8 cellular contexts compared by ENCODE assay signal in genomic region chr10:102917314-102917961, GRCh38. TPM values are rescaled to one million over a fixed set of nuclear protein-coding genes. Genes with fewer than 3 reads are reported as not detected.
A peak's percentile ranks its signal among the peaks of the same experiment; 100 is the strongest.
DNase-seq lines count a peak whose midpoint lies in the region; ATAC-seq and TF ChIP-seq lines count a peak whose summit lies in the region.

No MANE protein-coding gene starts in this region.

- no peaks in the 10 kb centered on the region for H3K36me3 ChIP-seq in GM23338 (ENCODE audit: insufficient read depth)
- no peaks in the 10 kb centered on the region for H3K36me3 ChIP-seq in psoas muscle (ENCODE audit: insufficient read depth in 1 of 2, low read depth in 1 of 2)
- H3K36me3 ChIP-seq in upper lobe of right lung: no peaks in the 10 kb centered on the region

- H3K27me3 ChIP-seq in GM23338 (ENCODE audit: insufficient read depth) (peaks cover 22% of the 10 kb centered on the region), right cardiac atrium (ENCODE audit: control insufficient read depth, insufficient read depth) (no peaks in the 10 kb centered on the region), psoas muscle (ENCODE audit: insufficient read depth in 3 of 3, low read length in 2 of 3) (no peaks in the 10 kb centered on the region), upper lobe of right lung (no peaks in the 10 kb centered on the region)

- H3K27me3 Mint-ChIP-seq in GM23338 (ENCODE audit: insufficient read depth, low read depth, poor library complexity): peaks cover 23% of the 10 kb centered on the region
- H3K27me3 Mint-ChIP-seq in T-helper 1 cell treated with Interleukin-12 subunit alpha and Interleukin-12 subunit beta and Interleukin-4 antibody, amounts not matched to agents 30 μg/mL and 1 μg/mL, for 36 hours (ENCODE audit: low read depth): no peaks in the 10 kb centered on the region

- peak overlapping the region; percentile 81 for H3K4me2 ChIP-seq in GM23338

- H3K4me3 ChIP-seq in GM23338: peak overlapping the region; percentile 88
- peak overlapping the region; percentile 56 for H3K4me3 ChIP-seq in right cardiac atrium (ENCODE audit: low read length)
- H3K4me3 ChIP-seq in psoas muscle: peak overlapping the region; percentile 98
- peak overlapping the region; percentile 93 for H3K4me3 ChIP-seq in upper lobe of right lung

- in situ Hi-C loops in G401 (cut with HindIII; ENCODE audit: low sequenced_read_pairs): no loop called here

- H3K9me2 ChIP-seq in GM23338 (ENCODE audit: insufficient read depth): no peaks in the 10 kb centered on the region

- peaks cover 22% of the 10 kb centered on the region for H3K4me1 ChIP-seq in GM23338 (ENCODE audit: insufficient read depth)
- peaks cover 7% of the 10 kb centered on the region for H3K4me1 ChIP-seq in right cardiac atrium (ENCODE audit: control insufficient read depth, insufficient read depth, low read length)
- peaks cover 34% of the 10 kb centered on the region for H3K4me1 ChIP-seq in psoas muscle
- H3K4me1 ChIP-seq in upper lobe of right lung: peaks cover 21% of the 10 kb centered on the region

- peak overlapping the region; percentile 83 for H3K4me3 Mint-ChIP-seq in GM23338
- H3K4me3 Mint-ChIP-seq in T-helper 1 cell treated with Interleukin-12 subunit alpha and Interleukin-12 subunit beta and Interleukin-4 antibody, amounts not matched to agents 30 μg/mL and 1 μg/mL, for 36 hours: peak overlapping the region; percentile 94

- peaks cover 27% of the 10 kb centered on the region for H3K79me2 ChIP-seq in GM23338 (replicated peaks; ENCODE audit: insufficient read depth)

- H3K4me1 Mint-ChIP-seq in GM23338: peaks cover 29% of the 10 kb centered on the region
- H3K4me1 Mint-ChIP-seq in T-helper 1 cell treated with Interleukin-12 subunit alpha and Interleukin-12 subunit beta and Interleukin-4 antibody, amounts not matched to agents 30 μg/mL and 1 μg/mL, for 36 hours (ENCODE audit: low read depth): peaks cover 43% of the 10 kb centered on the region

- TF ChIP-seq CTCF in GM23338 (conservative IDR thresholded peaks at IDR 0.05; ENCODE audit: low read depth in 2 of 2): peak; percentile 88 to 99
- peak; percentile 98 for TF ChIP-seq CTCF in psoas muscle (IDR thresholded peaks at IDR 0.05)
- peak; percentile 96 for TF ChIP-seq CTCF in upper lobe of right lung (IDR thresholded peaks at IDR 0.05)

- H3F3A ChIP-seq in GM23338 (replicated peaks; ENCODE audit: low read depth): 0 out of 2 replicates have a peak, but pooled peaks cover 6% of the 10 kb centered on the region

- H4K20me1 ChIP-seq in GM23338 (replicated peaks; ENCODE audit: insufficient read depth): peaks cover 5% of the 10 kb centered on the region; the same call in 1 of the 2 replicates

- DNase-seq in G401 (ENCODE audit: low spot score) (peak; percentile 78), GM23338 (ENCODE audit: low spot score) (peak; percentile 91), LHCN-M2 (ENCODE audit: low read depth) (peak; percentile 54), amniotic stem cell (lab: John Stamatoyannopoulos, UW) (peak; percentile 39), right cardiac atrium (peak; percentile 78 to 92 (median 92)), psoas muscle (peak; percentile 79 to 91), upper lobe of right lung (peak; percentile 92)

- H2AFZ ChIP-seq in GM23338: peak overlapping the region; percentile 99

- no peaks in the 10 kb centered on the region for H3K9me3 Mint-ChIP-seq in GM23338
- H3K9me3 Mint-ChIP-seq in T-helper 1 cell treated with Interleukin-12 subunit alpha and Interleukin-12 subunit beta and Interleukin-4 antibody, amounts not matched to agents 30 μg/mL and 1 μg/mL, for 36 hours: no peaks in the 10 kb centered on the region

- ATAC-seq in GM23338 (peak; percentile 72), right cardiac atrium (peak; percentile 84 to 87), psoas muscle (peak; percentile 70 to 80 (median 74)), upper lobe of right lung (peak; percentile 78)

- H3K27ac ChIP-seq in GM23338 (ENCODE audit: low read depth) (peak overlapping the region; percentile 90), right cardiac atrium (ENCODE audit: low read length) (peak overlapping the region; percentile 27), psoas muscle (peak overlapping the region; percentile 92), upper lobe of right lung (peak overlapping the region; percentile 80)

- H3K9me3 ChIP-seq in right cardiac atrium (ENCODE audit: control insufficient read depth, low read length) (no peaks in the 10 kb centered on the region), psoas muscle (no peaks in the 10 kb centered on the region), upper lobe of right lung (no peaks in the 10 kb centered on the region)

- intact Hi-C loops in right cardiac atrium (cut with DNase I) (loop anchor here (2.0 to 10.0 kb wide), 7 partner anchors 135 to 327 kb away; partner anchors contain the start of gene RPEL1 (in 2 of the 4)), psoas muscle (cut with DNase I) (loop anchor here (2.0 to 5.0 kb wide), 5 partner anchors 150 to 415 kb away; partner anchors contain the start of gene RPEL1 (in 1 of the 2)), upper lobe of right lung (cut with DNase I) (loop anchor here (10.0 kb wide), 3 partner anchors 147 to 417 kb away; partner anchors contain the start of gene RPEL1)

- peak overlapping the region; percentile 94 for H3K27ac Mint-ChIP-seq in GM23338
- H3K27ac Mint-ChIP-seq in T-helper 1 cell treated with Interleukin-12 subunit alpha and Interleukin-12 subunit beta and Interleukin-4 antibody, amounts not matched to agents 30 μg/mL and 1 μg/mL, for 36 hours: peak overlapping the region; percentile 91

- no peaks in the 10 kb centered on the region; the same call in 2 of the 3 replicates for H3K36me3 Mint-ChIP-seq in GM23338 (ENCODE audit: low read depth)
- H3K36me3 Mint-ChIP-seq in T-helper 1 cell treated with Interleukin-12 subunit alpha and Interleukin-12 subunit beta and Interleukin-4 antibody, amounts not matched to agents 30 μg/mL and 1 μg/mL, for 36 hours (ENCODE audit: low read depth): peaks cover 4% of the 10 kb centered on the region

- WGBS in right cardiac atrium: under 1% methylated on average over 45 of the region's 45 CpGs
- whole genome bisulfite sequencing in psoas muscle, 3 donors: 0% methylated on average over 45 of the region's 45 CpGs

TF ChIP-seq in GM23338, 12 proteins besides CTCF, POLR2A, EP300 and RAD21 (continues in another document):
- TF ChIP-seq, protein P1, sequence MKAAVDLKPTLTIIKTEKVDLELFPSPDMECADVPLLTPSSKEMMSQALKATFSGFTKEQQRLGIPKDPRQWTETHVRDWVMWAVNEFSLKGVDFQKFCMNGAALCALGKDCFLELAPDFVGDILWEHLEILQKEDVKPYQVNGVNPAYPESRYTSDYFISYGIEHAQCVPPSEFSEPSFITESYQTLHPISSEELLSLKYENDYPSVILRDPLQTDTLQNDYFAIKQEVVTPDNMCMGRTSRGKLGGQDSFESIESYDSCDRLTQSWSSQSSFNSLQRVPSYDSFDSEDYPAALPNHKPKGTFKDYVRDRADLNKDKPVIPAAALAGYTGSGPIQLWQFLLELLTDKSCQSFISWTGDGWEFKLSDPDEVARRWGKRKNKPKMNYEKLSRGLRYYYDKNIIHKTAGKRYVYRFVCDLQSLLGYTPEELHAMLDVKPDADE (IDR thresholded peaks at IDR 0.05): no peak
- TF ChIP-seq POLR2AphosphoS5 (IDR thresholded peaks at IDR 0.05; ENCODE audit: low read depth) (no peak), STAT1 (IDR thresholded peaks at IDR 0.05; ENCODE audit: unreplicated experiment) (no peak), EZH2 (IDR thresholded peaks at IDR 0.05; ENCODE audit: low read depth, unreplicated experiment) (no peak), CREB1 (CRISPR knock-in tag; IDR thresholded peaks at IDR 0.05; ENCODE audit: low read depth) (no peak)
- TF ChIP-seq, protein P2, sequence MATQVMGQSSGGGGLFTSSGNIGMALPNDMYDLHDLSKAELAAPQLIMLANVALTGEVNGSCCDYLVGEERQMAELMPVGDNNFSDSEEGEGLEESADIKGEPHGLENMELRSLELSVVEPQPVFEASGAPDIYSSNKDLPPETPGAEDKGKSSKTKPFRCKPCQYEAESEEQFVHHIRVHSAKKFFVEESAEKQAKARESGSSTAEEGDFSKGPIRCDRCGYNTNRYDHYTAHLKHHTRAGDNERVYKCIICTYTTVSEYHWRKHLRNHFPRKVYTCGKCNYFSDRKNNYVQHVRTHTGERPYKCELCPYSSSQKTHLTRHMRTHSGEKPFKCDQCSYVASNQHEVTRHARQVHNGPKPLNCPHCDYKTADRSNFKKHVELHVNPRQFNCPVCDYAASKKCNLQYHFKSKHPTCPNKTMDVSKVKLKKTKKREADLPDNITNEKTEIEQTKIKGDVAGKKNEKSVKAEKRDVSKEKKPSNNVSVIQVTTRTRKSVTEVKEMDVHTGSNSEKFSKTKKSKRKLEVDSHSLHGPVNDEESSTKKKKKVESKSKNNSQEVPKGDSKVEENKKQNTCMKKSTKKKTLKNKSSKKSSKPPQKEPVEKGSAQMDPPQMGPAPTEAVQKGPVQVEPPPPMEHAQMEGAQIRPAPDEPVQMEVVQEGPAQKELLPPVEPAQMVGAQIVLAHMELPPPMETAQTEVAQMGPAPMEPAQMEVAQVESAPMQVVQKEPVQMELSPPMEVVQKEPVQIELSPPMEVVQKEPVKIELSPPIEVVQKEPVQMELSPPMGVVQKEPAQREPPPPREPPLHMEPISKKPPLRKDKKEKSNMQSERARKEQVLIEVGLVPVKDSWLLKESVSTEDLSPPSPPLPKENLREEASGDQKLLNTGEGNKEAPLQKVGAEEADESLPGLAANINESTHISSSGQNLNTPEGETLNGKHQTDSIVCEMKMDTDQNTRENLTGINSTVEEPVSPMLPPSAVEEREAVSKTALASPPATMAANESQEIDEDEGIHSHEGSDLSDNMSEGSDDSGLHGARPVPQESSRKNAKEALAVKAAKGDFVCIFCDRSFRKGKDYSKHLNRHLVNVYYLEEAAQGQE (IDR thresholded peaks at IDR 0.05; ENCODE audit: unreplicated experiment): no peak

RNA-seq across cellular contexts. Expression of gene CNNM2, which starts 0.7 kb away (rescaled TPM):
- 7.6 and 15.5 TPM in 2 replicates for total RNA-seq in G401 (2014; rRNA removed; shearing (Covaris generic))
- 23.8 and 31.3 TPM in 2 replicates for total RNA-seq in GM23338 (2014; rRNA removed; shearing (Covaris generic))
- polyA plus RNA-seq in GM23338 (2016; fragmentation: Nextera tagmentation; extraction: Ambion mirVana) (4.5 and 5.2 TPM in 2 replicates), right cardiac atrium (1.4 TPM), psoas muscle (1 to 10 TPM in 1 of 3 donors, under 1 TPM in 2; 0.53 to 1.3 (median 0.91) TPM)
- total RNA-seq in LHCN-M2 (2014; rRNA removed) (5.3 and 5.5 TPM in 2 replicates), right cardiac atrium (1 to 10 TPM; 3.6 to 4.6 (median 3.8) TPM), psoas muscle (1 to 10 TPM in 3 of 4 donors, under 1 TPM in 1; 0.49 to 2.6 (median 1.6) TPM), upper lobe of right lung (12.9 TPM)
- 2.0 TPM for polyA plus RNA-seq in LHCN-M2 (2012)

RNA-seq across cellular contexts. Expression of gene AS3MT, which starts 48.2 kb away (rescaled TPM):
- 0.31 and 1.4 TPM in 2 replicates for total RNA-seq in G401 (2014; rRNA removed; shearing (Covaris generic))
- total RNA-seq in GM23338 (2014; rRNA removed; shearing (Covaris generic)): 8.8 and 10.5 TPM in 2 replicates
- polyA plus RNA-seq in GM23338 (2016; fragmentation: Nextera tagmentation; extraction: Ambion mirVana) (6.3 and 7.2 TPM in 2 replicates), right cardiac atrium (35.2 TPM), psoas muscle (1 to 10 TPM in 2 of 3 donors, under 1 TPM in 1; 0.96 to 4.9 (median 4.1) TPM)
- total RNA-seq in LHCN-M2 (2014; rRNA removed) (7.7 and 9.3 TPM in 2 replicates), right cardiac atrium (10 to 100 TPM in 3 of 4 donors, 1 to 10 TPM in 1; 10.0 to 17.5 (median 14.1) TPM), psoas muscle (1 to 10 TPM; 1.8 to 3.0 (median 2.0) TPM), upper lobe of right lung (2.5 TPM)
- polyA plus RNA-seq in LHCN-M2 (2012): 8.7 TPM

Comparison
In these comparisons a context has a peak if more than half of its experiments do, and no peak if none do; other contexts are left out.
1. Peak in every context shown above with its lines: DNase-seq, ATAC-seq, H3K4me3 ChIP-seq and H3K27ac ChIP-seq.
2. DNase-seq: peak in every context shown above with its lines; median percentile 92 in right cardiac atrium; 92 in upper lobe of right lung; 91 in GM23338; 85 in psoas muscle; 78 in G401; 54 in LHCN-M2; 39 in amniotic stem cell.
3. H3K27ac ChIP-seq: peak in every context shown above with its lines; median percentile 92 in psoas muscle; 90 in GM23338; 80 in upper lobe of right lung; 27 in right cardiac atrium.